Comparison of ENCODE assay signal across 31 cellular contexts in the genomic region with DNA sequence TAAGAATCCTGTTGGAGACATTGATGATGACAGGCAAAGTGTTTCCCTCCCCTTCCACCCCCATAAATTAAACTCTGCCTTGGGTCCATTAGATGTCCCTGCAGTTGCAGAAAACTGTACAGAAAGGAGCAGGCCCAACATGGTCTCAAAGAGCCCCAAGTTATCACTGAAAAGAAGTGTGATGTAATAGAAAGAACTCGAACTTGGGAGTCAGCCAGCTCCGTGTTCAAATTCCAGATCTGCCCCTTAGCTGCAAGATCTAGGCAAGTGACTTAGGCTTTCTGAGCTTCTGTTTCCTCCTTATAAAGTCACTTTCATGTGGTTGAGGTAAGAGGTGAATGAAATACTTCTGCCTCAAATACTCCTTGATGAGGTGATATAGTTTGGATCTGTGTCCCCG.
"Had no signal": no experiment of that assay in that cellular context is flagged by ENCODE, and none has a peak within 500 bp of the region (broad histone marks: within the 10 kb centered on the region; RNA-seq: fewer than 3 reads in every experiment).

No MANE protein-coding gene starts in this region.

- DNase-seq: activated B cell treated with CpG ODN at 0.5 μM for 24 hours; activated CD4-positive, alpha-beta memory T cell treated with anti-CD3 and anti-CD28 coated beads for 36 hours; activated CD4-positive, alpha-beta T cell treated with anti-CD3 and anti-CD28 coated beads for 4 hours; activated CD4-positive, alpha-beta T cell treated with anti-CD3 and anti-CD28 coated beads, Interleukin-2, amount 10 ng/mL, durations not matched to agents 24 days and 14 days; activated CD4-positive, alpha-beta T cell treated with anti-CD3 and anti-CD28 coated beads, Interleukin-2, amount 50 U/mL, for 1 hour; activated CD4-positive, alpha-beta T cell treated with anti-CD3 and anti-CD28 coated beads, Interleukin-2, amount 50 U/mL, for 4 hours; activated CD4-positive, CD25-positive, alpha-beta regulatory T cell treated with anti-CD3 and anti-CD28 coated beads, Interleukin-2, amount 50 U/mL, for 72 hours; activated CD8-positive, alpha-beta memory T cell treated with anti-CD3 and anti-CD28 coated beads, Interleukin-2, amount 50 U/mL, for 4 hours; activated CD8-positive, alpha-beta T cell treated with anti-CD3 and anti-CD28 coated beads for 36 hours; activated effector memory CD4-positive, alpha-beta T cell treated with anti-CD3 and anti-CD28 coated beads, Interleukin-2, amount 50 U/mL, for 16 hours; activated gamma-delta T cell treated with Interleukin-2 at 50 U/mL for 16 hours; activated naive CD4-positive, alpha-beta T cell; activated naive CD4-positive, alpha-beta T cell treated with anti-CD3 and anti-CD28 coated beads for 36 hours; activated naive CD4-positive, alpha-beta T cell treated with anti-CD3 and anti-CD28 coated beads, Interleukin-2, amount 50 U/mL, for 16 hours; activated naive CD8-positive, alpha-beta T cell treated with anti-CD3 and anti-CD28 coated beads for 36 hours; activated T-cell treated with anti-CD3 and anti-CD28 coated beads for 4 hours; activated T-cell treated with anti-CD3 and anti-CD28 coated beads, Interleukin-2, amount 50 U/mL, for 1 hour; activated T-cell treated with anti-CD3 and anti-CD28 coated beads, Interleukin-2, amount 50 U/mL, for 4 hours; activated T-cell treated with anti-CD3 and anti-CD28 coated beads, Interleukin-2, amount 50 U/mL, for 72 hours; adrenal gland; amniotic stem cell; aorta; body of pancreas; brain microvascular endothelial cell; central memory CD4-positive, alpha-beta T cell; T-helper 1 cell; T-helper 2 cell; T-helper 9 cell had no signal

- ATAC-seq: activated CD8-positive, alpha-beta T cell treated with anti-CD3 and anti-CD28 coated beads for 36 hours; activated naive CD4-positive, alpha-beta T cell treated with anti-CD3 and anti-CD28 coated beads, Interleukin-2, amount 50 U/mL, for 72 hours; activated T-cell treated with anti-CD3 and anti-CD28 coated beads, Interleukin-2, amount 50 U/mL, for 4 hours; activated T-cell treated with anti-CD3 and anti-CD28 coated beads, Interleukin-2, amount 50 U/mL, for 72 hours; activated T-helper 17 cell treated with anti-CD3 and anti-CD28 coated beads, Interleukin-2, amount 50 U/mL, for 72 hours; body of pancreas had no signal

- H3K4me3 ChIP-seq: adrenal gland, body of pancreas, breast epithelium had no signal
